9 cellular contexts compared by ENCODE assay signal in genomic region chr13:43316997-43317396, GRCh38.
DNase-seq lines count a peak whose midpoint lies in the region; ATAC-seq, FAIRE-seq and TF ChIP-seq lines count a peak whose summit lies in the region.
"Had no signal": no experiment of that assay in that cellular context is flagged by ENCODE, and none has a peak within 500 bp of the region (broad histone marks: within the 10 kb centered on the region; RNA-seq: fewer than 3 reads in every experiment).

No MANE protein-coding gene starts in this region.

- H4K91ac ChIP-seq in H1 (replicated peaks; ENCODE audit: insufficient read length, low read length) = peak overlapping the region; percentile 29

- H3K4ac ChIP-seq in H1 (replicated peaks; ENCODE audit: insufficient read length, low read depth, low read length) = no peak overlapping the region

- CTCF ChIA-PET in H1 (lab: Charles Lee; ENCODE audit: partially characterized antibody) = interaction anchor here (0.9 to 2.5 kb wide), 2 partner anchors 13 to 488 kb away, joined by 3 to 9 read pairs; no protein-coding TSS in a partner anchor

- H2BK120ac ChIP-seq in H1 (replicated peaks; ENCODE audit: low read depth, low read length) = peak overlapping the region; percentile 11

- H3K9me3 Mint-ChIP-seq in activated CD4-positive, alpha-beta T cell treated with anti-CD3 and anti-CD28 coated beads, Interleukin-2, amount 10 ng/mL, durations not matched to agents 24 days and 14 days = no peaks in the 10 kb centered on the region
- no peaks in the 10 kb centered on the region for H3K9me3 Mint-ChIP-seq in stimulated activated naive B cell treated with anti-CD40 and anti-IgM and Interleukin-4, amounts not matched to agents 10 μg/mL and 1 μg/mL and 100 μg/mL, for 72 hours

- H3K4me1 ChIP-seq in H1 (replicated peaks in 1 of 4; ENCODE audit: control insufficient read depth in 3 of 4, insufficient read depth in 4 of 4, low read length in 3 of 4) (peaks cover 5 to 24% (median 20%) of the 10 kb centered on the region in 4 experiments), neuron (ENCODE audit: insufficient read depth, low read length) (peaks cover 23% of the 10 kb centered on the region)

- TF ChIP-seq CTCF in H1 (IDR thresholded peaks at IDR 0.05; ENCODE audit: control extremely low read depth in 1 of 3, insufficient read depth in 1 of 3, low read depth in 1 of 3, low read length in 3 of 3) = no peak

- no peak for FAIRE-seq in H1 (lab: Jason Lieb, UNC)

- H3K36me3 ChIP-seq in H1 (ENCODE audit: control insufficient read depth in 2 of 4, insufficient read depth in 4 of 4, low read length in 3 of 4) = no peaks in the 10 kb centered on the region
- no peaks in the 10 kb centered on the region for H3K36me3 ChIP-seq in neuron (ENCODE audit: insufficient read depth, low read length)

- TF ChIP-seq POLR2A in H1 (IDR thresholded peaks at IDR 0.05; ENCODE audit: control extremely low read depth in 1 of 2, low read depth in 2 of 2, low read length in 2 of 2) = no peak

- no peak overlapping the region for H4K8ac ChIP-seq in H1 (ENCODE audit: extremely low read depth, insufficient read depth, low read length)

- 37% methylated on average over 4 of the region's 4 CpGs; no CpG with 5 or more reads in 1 of the 2 experiments for whole genome bisulfite sequencing in H1 (ENCODE audit: extremely low coverage in 1 of 2, insufficient coverage in 1 of 2, insufficient read length in 1 of 2, insufficient replicate concordance in 2 of 2, low coverage in 1 of 2, low lambda C conversion rate in 2 of 2, missing lambda C conversion rate in 1 of 2), 2 experiments

- H3K18ac ChIP-seq in H1 (ENCODE audit: extremely low read depth, low read length) = peak overlapping the region; percentile 55

- H2AFZ ChIP-seq in H1 (ENCODE audit: low read length) (no peak overlapping the region), neuron (ENCODE audit: low read depth, low read length) (peak overlapping the region; percentile 32)

- H4K20me1 ChIP-seq in H1 (replicated peaks in 1 of 2; ENCODE audit: control insufficient read depth in 1 of 2, insufficient read depth in 2 of 2, low read length in 2 of 2) = no peaks in the 10 kb centered on the region

- H2AK5ac ChIP-seq in H1 (ENCODE audit: low read depth, low read length) = no peak overlapping the region

- no peak overlapping the region for H3K9ac ChIP-seq in H1 (replicated peaks in 1 of 4; ENCODE audit: extremely low read depth in 1 of 4, low read depth in 3 of 4, low read length in 3 of 4)

- no peaks in the 10 kb centered on the region for H3K23me2 ChIP-seq in H1 (ENCODE audit: low read depth, low read length)

- H2BK15ac ChIP-seq in H1 (ENCODE audit: low read length) = no peak overlapping the region

- H3K9me3 ChIP-seq in H1 (ENCODE audit: insufficient read depth in 2 of 2, low read depth in 1 of 2, low read length in 1 of 2) (no peaks in the 10 kb centered on the region), neuron (ENCODE audit: low read length) (peaks cover 2% of the 10 kb centered on the region)

- no peak for TF ChIP-seq EP300 in H1 (IDR thresholded peaks at IDR 0.05; ENCODE audit: borderline replicate concordance in 1 of 2, low read depth in 2 of 2, low read length in 2 of 2)

- H2BK12ac ChIP-seq in H1 (ENCODE audit: low read depth, low read length) = peak overlapping the region; percentile 32; the same call in 1 of the 2 replicates

- H3K4me1 Mint-ChIP-seq in activated CD4-positive, alpha-beta T cell treated with anti-CD3 and anti-CD28 coated beads, Interleukin-2, amount 10 ng/mL, durations not matched to agents 24 days and 14 days = no peaks in the 10 kb centered on the region
- peaks cover 0 to 3% of the 10 kb centered on the region in 2 donors for H3K4me1 Mint-ChIP-seq in stimulated activated naive B cell treated with anti-CD40 and anti-IgM and Interleukin-4, amounts not matched to agents 10 μg/mL and 1 μg/mL and 100 μg/mL, for 72 hours

- no peak overlapping the region for H3K27ac ChIP-seq in H1 (ENCODE audit: low read depth, low read length)

- H3K23ac ChIP-seq in H1 (ENCODE audit: insufficient read length) = no peak overlapping the region

- no peak for TF ChIP-seq RAD21 in H1 (IDR thresholded peaks at IDR 0.05 in 1 of 2, conservative IDR thresholded peaks at IDR 0.05 in 1 of 2; ENCODE audit: low read depth in 2 of 2, low read length in 2 of 2)

- peak overlapping the region; percentile 66; the same call in 1 of the 2 replicates for H2BK20ac ChIP-seq in H1 (ENCODE audit: low read length)

- no peak overlapping the region for H3K27ac Mint-ChIP-seq in activated CD4-positive, alpha-beta T cell treated with anti-CD3 and anti-CD28 coated beads, Interleukin-2, amount 10 ng/mL, durations not matched to agents 24 days and 14 days
- no peak overlapping the region for H3K27ac Mint-ChIP-seq in stimulated activated naive B cell treated with anti-CD40 and anti-IgM and Interleukin-4, amounts not matched to agents 10 μg/mL and 1 μg/mL and 100 μg/mL, for 72 hours

- H3K4me3 ChIP-seq in H1 (ENCODE audit: extremely low read depth in 1 of 4, insufficient read depth in 2 of 4, low read depth in 3 of 4, low read length in 4 of 4) (peak overlapping the region in 1 of 4 experiments; percentile 29; a peak in 2 of 8 replicates), neuron (ENCODE audit: low read length) (no peak overlapping the region)

- POLR2A ChIA-PET in H1 (lab: Charles Lee; ENCODE audit: partially characterized antibody) = no interaction called here

- H2BK5ac ChIP-seq in H1 (ENCODE audit: low read depth, low read length) = peak overlapping the region; percentile 54; the same call in 1 of the 2 replicates

- DNase-seq in EL (peak; percentile 73), NCI-H1694 treated with DMSO at 0.1 percent for 48 hours (lab: John Stamatoyannopoulos, UW) (peak; percentile 82), H1 (ENCODE audit: low read depth in 1 of 2, low spot score in 2 of 2) (no peak), NCI-H128 (lab: John Stamatoyannopoulos, UW; ENCODE audit: unreplicated experiment) (no peak)
- no peak for DNase-seq in activated CD4-positive, alpha-beta T cell treated with anti-CD3 and anti-CD28 coated beads, Interleukin-2, amount 10 ng/mL, durations not matched to agents 24 days and 14 days
- DNase-seq in stimulated activated naive B cell treated with anti-CD40 and anti-IgM and Interleukin-4, amounts not matched to agents 10 μg/mL and 1 μg/mL and 100 μg/mL, for 72 hours = no peak
- DNase-seq: activated CD4-positive, alpha-beta T cell treated with anti-CD3 and anti-CD28 coated beads, Interleukin-2, amount 50 U/mL, for 4 hours had no signal

- H3K56ac ChIP-seq in H1 (replicated peaks; ENCODE audit: insufficient read length, low read depth, low read length) = no peak overlapping the region

- H3K79me2 ChIP-seq in H1 (ENCODE audit: control insufficient read depth in 1 of 2, insufficient read depth in 2 of 2, low read length in 2 of 2) = no peaks in the 10 kb centered on the region

- no peaks in the 10 kb centered on the region for H3K79me1 ChIP-seq in H1 (ENCODE audit: low read depth, low read length)

- intact Hi-C loops in activated CD4-positive, alpha-beta T cell treated with anti-CD3 and anti-CD28 coated beads, Interleukin-2, amount 10 ng/mL, durations not matched to agents 24 days and 14 days (cut with micrococcal nuclease) = no loop called here

- ATAC-seq in stimulated activated naive B cell treated with anti-CD40 and anti-IgM and Interleukin-4, amounts not matched to agents 10 μg/mL and 1 μg/mL and 100 μg/mL, for 72 hours (replicated peaks) = no peak
- no peak for ATAC-seq in GM18873 (IDR thresholded peaks at IDR 0.05; ENCODE audit: low FRiP score, unreplicated experiment)

- H3K27me3 ChIP-seq in H1 (replicated peaks in 1 of 4; ENCODE audit: control insufficient read depth in 3 of 4, extremely low read depth in 1 of 4, insufficient read depth in 3 of 4, low read length in 3 of 4) (no peaks in the 10 kb centered on the region), neuron (ENCODE audit: insufficient read depth, low read length) (no peaks in the 10 kb centered on the region)

- peaks cover 19% of the 10 kb centered on the region for H3K27me3 Mint-ChIP-seq in activated CD4-positive, alpha-beta T cell treated with anti-CD3 and anti-CD28 coated beads, Interleukin-2, amount 10 ng/mL, durations not matched to agents 24 days and 14 days
- H3K27me3 Mint-ChIP-seq in stimulated activated naive B cell treated with anti-CD40 and anti-IgM and Interleukin-4, amounts not matched to agents 10 μg/mL and 1 μg/mL and 100 μg/mL, for 72 hours = peaks cover 0 to 4% of the 10 kb centered on the region in 2 donors

- H3K4me3 Mint-ChIP-seq in activated CD4-positive, alpha-beta T cell treated with anti-CD3 and anti-CD28 coated beads, Interleukin-2, amount 10 ng/mL, durations not matched to agents 24 days and 14 days = no peak overlapping the region
- no peak overlapping the region for H3K4me3 Mint-ChIP-seq in stimulated activated naive B cell treated with anti-CD40 and anti-IgM and Interleukin-4, amounts not matched to agents 10 μg/mL and 1 μg/mL and 100 μg/mL, for 72 hours

- H4K5ac ChIP-seq in H1 (ENCODE audit: insufficient read length, low read depth, low read length) = no peak overlapping the region

- no peaks in the 10 kb centered on the region for H3K36me3 Mint-ChIP-seq in activated CD4-positive, alpha-beta T cell treated with anti-CD3 and anti-CD28 coated beads, Interleukin-2, amount 10 ng/mL, durations not matched to agents 24 days and 14 days (ENCODE audit: low read depth)
- no peaks in the 10 kb centered on the region for H3K36me3 Mint-ChIP-seq in stimulated activated naive B cell treated with anti-CD40 and anti-IgM and Interleukin-4, amounts not matched to agents 10 μg/mL and 1 μg/mL and 100 μg/mL, for 72 hours

- peak overlapping the region; percentile 31 to 38 for H3K4me2 ChIP-seq in H1 (ENCODE audit: insufficient read depth in 1 of 2, low read depth in 2 of 2, low read length in 2 of 2)

- no peak overlapping the region for H3K14ac ChIP-seq in H1 (ENCODE audit: insufficient read length)

TF ChIP-seq in H1, 55 proteins besides CTCF, POLR2A, EP300 and RAD21 (continues in another document):
- TF ChIP-seq ZNF274 (IDR thresholded peaks at IDR 0.05; ENCODE audit: borderline replicate concordance, extremely low read depth, low read length) = no peak
- TF ChIP-seq TAF1 (IDR thresholded peaks at IDR 0.05; ENCODE audit: low read depth, low read length) = no peak
- no peak for TF ChIP-seq POLR2AphosphoS5 (IDR thresholded peaks at IDR 0.05; ENCODE audit: low read depth, low read length)
- no peak for TF ChIP-seq MAFK (IDR thresholded peaks at IDR 0.05; ENCODE audit: low read depth, low read length)
- no peak for TF ChIP-seq ASH2L (IDR thresholded peaks at IDR 0.05; ENCODE audit: low read length)
- TF ChIP-seq POU5F1 (IDR thresholded peaks at IDR 0.05; ENCODE audit: low read depth, low read length) = no peak
- TF ChIP-seq USF2 (IDR thresholded peaks at IDR 0.05; ENCODE audit: low read length) = no peak
- TF ChIP-seq EGR1 (IDR thresholded peaks at IDR 0.05; ENCODE audit: borderline replicate concordance, low read depth, low read length) = no peak

Comparison
In these comparisons a context has a peak if more than half of its experiments do, and no peak if none do; other contexts are left out.
1. DNase-seq: peak in EL (single experiment) and NCI-H1694 treated with DMSO at 0.1 percent for 48 hours (single experiment); none in H1 (0 of 2), NCI-H128 (single experiment), activated CD4-positive, alpha-beta T cell treated with anti-CD3 and anti-CD28 coated beads, Interleukin-2, amount 10 ng/mL, durations not matched to agents 24 days and 14 days (single experiment) and stimulated activated naive B cell treated with anti-CD40 and anti-IgM and Interleukin-4, amounts not matched to agents 10 μg/mL and 1 μg/mL and 100 μg/mL, for 72 hours (single experiment).